ENCODE assay signal across 21 cellular contexts in the genomic region with DNA sequence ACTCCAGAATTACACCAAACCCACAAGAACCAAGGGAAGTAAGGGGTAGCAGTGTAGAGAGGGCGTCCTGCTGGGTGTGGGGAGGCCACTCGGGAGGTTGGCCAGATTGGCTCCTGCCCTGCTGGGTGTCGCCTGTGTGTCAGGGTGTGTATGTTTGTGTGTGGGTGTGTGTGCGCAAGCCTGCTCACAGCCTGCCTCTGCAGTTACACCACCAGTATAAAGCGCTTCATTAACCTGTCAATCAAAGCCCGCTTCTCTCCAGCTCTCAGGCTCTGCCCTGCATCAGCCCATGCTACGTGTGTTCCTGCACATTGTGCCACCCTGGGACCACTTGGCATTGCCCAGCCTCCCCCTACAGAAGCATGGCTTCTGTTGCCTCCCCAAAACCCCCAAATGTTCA.
"Had no signal": no experiment of that assay in that cellular context is flagged by ENCODE, and none has a peak within 500 bp of the region (broad histone marks: within the 10 kb centered on the region; RNA-seq: fewer than 3 reads in every experiment).

No MANE protein-coding gene starts in this region.

- DNase-seq: activated CD4-positive, alpha-beta T cell treated with anti-CD3 and anti-CD28 coated beads for 48 hours; activated CD4-positive, alpha-beta T cell treated with anti-CD3 and anti-CD28 coated beads, Interleukin-2, amount 50 U/mL, for 48 hours; activated CD8-positive, alpha-beta memory T cell treated with anti-CD3 and anti-CD28 coated beads for 24 hours; activated effector memory CD4-positive, alpha-beta T cell treated with Interleukin-2 at 50 U/mL for 16 hours; activated naive CD4-positive, alpha-beta T cell treated with Interleukin-2 at 50 U/mL for 16 hours; anterior cingulate cortex; effector CD8-positive, alpha-beta T cell; mammary epithelial cell; naive B cell; sigmoid colon; small intestine; stimulated activated CD4-positive, alpha-beta T cell treated with anti-CD3 and anti-CD28 coated beads, Interleukin-1b, Interleukin-23, amount 100 ng/mL, for 48 hours; stimulated activated CD4-positive, alpha-beta T cell treated with anti-CD3 and anti-CD28 coated beads, Interleukin-4, amount 100 ng/mL, for 4 hours; stimulated activated CD8-positive, alpha-beta memory T cell treated with anti-CD3 and anti-CD28 coated beads, Interleukin-4, amount 100 ng/mL, for 48 hours; stimulated activated naive CD8-positive, alpha-beta T cell treated with anti-CD3 and anti-CD28 coated beads, Interleukin-15, amount 100 ng/mL, for 72 hours; substantia nigra; T-helper 17 cell; T1000; thyroid gland; upper lobe of left lung; WERI-Rb-1 had no signal

- H3K4me1 ChIP-seq: sigmoid colon, thyroid gland, upper lobe of left lung had no signal

- H3K27ac ChIP-seq: sigmoid colon, thyroid gland, upper lobe of left lung, WERI-Rb-1 had no signal

- H3K9me3 ChIP-seq: sigmoid colon, thyroid gland, upper lobe of left lung had no signal

- H3K36me3 ChIP-seq: sigmoid colon, thyroid gland, upper lobe of left lung, WERI-Rb-1 had no signal

- H3K4me3 ChIP-seq: sigmoid colon, thyroid gland, upper lobe of left lung had no signal
